ENCODE assay signal across 12 cellular contexts in the genomic region with DNA sequence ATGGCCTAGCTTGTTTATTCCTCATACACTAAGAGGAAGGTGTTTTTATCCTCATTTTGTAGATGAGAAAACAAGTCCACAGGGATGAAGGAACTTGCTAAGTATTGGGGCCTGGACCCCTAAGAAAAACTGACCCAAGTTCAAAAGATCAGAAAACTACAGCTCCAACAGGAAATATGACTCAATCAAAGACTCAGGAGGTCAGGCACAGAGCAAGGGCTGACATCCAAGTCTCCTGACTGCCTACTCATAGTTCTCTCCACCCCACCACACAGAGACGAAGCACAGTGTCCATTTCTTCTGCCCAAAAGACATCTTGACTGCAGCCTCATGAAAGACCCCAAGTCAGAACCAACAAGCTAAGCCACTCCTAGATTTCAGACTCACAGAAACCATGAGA. TPM values are rescaled to one million over a fixed set of nuclear protein-coding genes. Genes with fewer than 3 reads are reported as not detected.
DNase-seq lines count a peak whose midpoint lies in the region; ATAC-seq, FAIRE-seq and TF ChIP-seq lines count a peak whose summit lies in the region.
"Had no signal": no experiment of that assay in that cellular context is flagged by ENCODE, and none has a peak within 500 bp of the region (broad histone marks: within the 10 kb centered on the region; RNA-seq: fewer than 3 reads in every experiment).

No MANE protein-coding gene starts in this region.

- in situ Hi-C loops in brain microvascular endothelial cell (cut with HindIII; ENCODE audit: low pct_ligation_motif_present, low sequenced_read_pairs): no loop called here

- no peak for ATAC-seq in activated naive CD8-positive, alpha-beta T cell treated with anti-CD3 and anti-CD28 coated beads, Interleukin-2, amount 10 ng/mL, durations not matched to agents 7 days and 5 days (ENCODE audit: low read depth)
- ATAC-seq in HG02973 (IDR thresholded peaks at IDR 0.05; ENCODE audit: unreplicated experiment): no peak
- ATAC-seq: activated T-cell treated with anti-CD3 and anti-CD28 coated beads, Interleukin-2, amount 50 U/mL, for 4 hours had no signal

- peak overlapping the region; percentile 54 for H3K27ac Mint-ChIP-seq in activated naive CD8-positive, alpha-beta T cell treated with anti-CD3 and anti-CD28 coated beads, Interleukin-2, amount 10 ng/mL, durations not matched to agents 7 days and 5 days
- H3K27ac Mint-ChIP-seq in activated naive CD8-positive, alpha-beta T cell treated with anti-CD3 and anti-CD28 coated beads for 36 hours: no peak overlapping the region

- no peaks in the 10 kb centered on the region for H3K9me3 Mint-ChIP-seq in activated naive CD8-positive, alpha-beta T cell treated with anti-CD3 and anti-CD28 coated beads, Interleukin-2, amount 10 ng/mL, durations not matched to agents 7 days and 5 days
- H3K9me3 Mint-ChIP-seq in activated naive CD8-positive, alpha-beta T cell treated with anti-CD3 and anti-CD28 coated beads for 36 hours: no peaks in the 10 kb centered on the region
- H3K9me3 Mint-ChIP-seq: activated T-cell treated with anti-CD3 and anti-CD28 coated beads, Interleukin-2, amount 50 U/mL, for 4 hours had no signal

- peak overlapping the region; percentile 40 for H3K27ac ChIP-seq in brain microvascular endothelial cell
- H3K27ac ChIP-seq: parathyroid adenoma, SJCRH30 had no signal

- H3K4me3 Mint-ChIP-seq in activated naive CD8-positive, alpha-beta T cell treated with anti-CD3 and anti-CD28 coated beads, Interleukin-2, amount 10 ng/mL, durations not matched to agents 7 days and 5 days: no peak overlapping the region
- no peak overlapping the region for H3K4me3 Mint-ChIP-seq in activated naive CD8-positive, alpha-beta T cell treated with anti-CD3 and anti-CD28 coated beads for 36 hours
- H3K4me3 Mint-ChIP-seq: activated T-cell treated with anti-CD3 and anti-CD28 coated beads, Interleukin-2, amount 50 U/mL, for 4 hours had no signal

- no peaks in the 10 kb centered on the region for H3K36me3 Mint-ChIP-seq in activated naive CD8-positive, alpha-beta T cell treated with anti-CD3 and anti-CD28 coated beads, Interleukin-2, amount 10 ng/mL, durations not matched to agents 7 days and 5 days
- H3K36me3 Mint-ChIP-seq in activated naive CD8-positive, alpha-beta T cell treated with anti-CD3 and anti-CD28 coated beads for 36 hours: no peaks in the 10 kb centered on the region

- FAIRE-seq in urothelium cell line (lab: Jason Lieb, UNC): peak; percentile 76
- FAIRE-seq: frontal cortex had no signal

- no peaks in the 10 kb centered on the region for H3K36me3 ChIP-seq in brain microvascular endothelial cell (replicated peaks)
- H3K36me3 ChIP-seq: SJCRH30 had no signal

- peaks cover 4% of the 10 kb centered on the region for H3K27me3 Mint-ChIP-seq in activated naive CD8-positive, alpha-beta T cell treated with anti-CD3 and anti-CD28 coated beads, Interleukin-2, amount 10 ng/mL, durations not matched to agents 7 days and 5 days
- H3K27me3 Mint-ChIP-seq in activated naive CD8-positive, alpha-beta T cell treated with anti-CD3 and anti-CD28 coated beads for 36 hours: no peaks in the 10 kb centered on the region

- H3K4me3 ChIP-seq in brain microvascular endothelial cell (ENCODE audit: low read depth, low read length): no peak overlapping the region
- H3K4me3 ChIP-seq: SJCRH30 had no signal

- DNase-seq in activated naive CD8-positive, alpha-beta T cell treated with anti-CD3 and anti-CD28 coated beads, Interleukin-2, amount 10 ng/mL, durations not matched to agents 7 days and 5 days: no peak
- DNase-seq in activated naive CD8-positive, alpha-beta T cell treated with anti-CD3 and anti-CD28 coated beads for 36 hours: no peak
- DNase-seq in brain microvascular endothelial cell (peak; percentile 78), kidney tubule cell (ENCODE audit: low spot score) (peak; percentile 84), urothelium cell line (ENCODE audit: low spot score) (peak; percentile 68), cerebellar nuclear complex (lab: John Stamatoyannopoulos, UW) (no peak), middle frontal gyrus (ENCODE audit: extremely low spot score, low spot score) (no peak)
- DNase-seq: activated T-cell treated with anti-CD3 and anti-CD28 coated beads, Interleukin-2, amount 50 U/mL, for 4 hours; SJCRH30 had no signal

- POLR2A ChIA-PET in activated naive CD8-positive, alpha-beta T cell treated with anti-CD3 and anti-CD28 coated beads, Interleukin-2, amount 10 ng/mL, durations not matched to agents 7 days and 5 days (lab: Charles Lee): no interaction called here

- TF ChIP-seq CTCF in brain microvascular endothelial cell (IDR thresholded peaks at IDR 0.05; ENCODE audit: low read depth, low read length, missing control alignments): no peak

- H3K4me1 Mint-ChIP-seq in activated naive CD8-positive, alpha-beta T cell treated with anti-CD3 and anti-CD28 coated beads, Interleukin-2, amount 10 ng/mL, durations not matched to agents 7 days and 5 days: peaks cover 7% of the 10 kb centered on the region
- peaks cover 4% of the 10 kb centered on the region for H3K4me1 Mint-ChIP-seq in activated naive CD8-positive, alpha-beta T cell treated with anti-CD3 and anti-CD28 coated beads for 36 hours

- H3K27me3 ChIP-seq in brain microvascular endothelial cell (replicated peaks): no peaks in the 10 kb centered on the region
- H3K27me3 ChIP-seq: SJCRH30 had no signal

RNA-seq across cellular contexts. Expression of a gene that starts 26.9 kb away (rescaled TPM):
- total RNA-seq in activated naive CD8-positive, alpha-beta T cell treated with anti-CD3 and anti-CD28 coated beads, Interleukin-2, amount 10 ng/mL, durations not matched to agents 7 days and 5 days: 1 to 10 TPM; 9.9 TPM
- total RNA-seq in activated naive CD8-positive, alpha-beta T cell treated with anti-CD3 and anti-CD28 coated beads for 36 hours: 1 to 10 TPM; 5.1 to 5.4 TPM

Comparison
In these comparisons a context has a peak if more than half of its experiments do, and no peak if none do; other contexts are left out.
1. DNase-seq: peak in brain microvascular endothelial cell (single experiment), kidney tubule cell (single experiment) and urothelium cell line (single experiment); none in activated naive CD8-positive, alpha-beta T cell treated with anti-CD3 and anti-CD28 coated beads, Interleukin-2, amount 10 ng/mL, durations not matched to agents 7 days and 5 days (single experiment), activated naive CD8-positive, alpha-beta T cell treated with anti-CD3 and anti-CD28 coated beads for 36 hours (single experiment), cerebellar nuclear complex (0 of 2) and middle frontal gyrus (single experiment).